Comparison of ENCODE assay signal across 1 cellular context in the genomic region with DNA sequence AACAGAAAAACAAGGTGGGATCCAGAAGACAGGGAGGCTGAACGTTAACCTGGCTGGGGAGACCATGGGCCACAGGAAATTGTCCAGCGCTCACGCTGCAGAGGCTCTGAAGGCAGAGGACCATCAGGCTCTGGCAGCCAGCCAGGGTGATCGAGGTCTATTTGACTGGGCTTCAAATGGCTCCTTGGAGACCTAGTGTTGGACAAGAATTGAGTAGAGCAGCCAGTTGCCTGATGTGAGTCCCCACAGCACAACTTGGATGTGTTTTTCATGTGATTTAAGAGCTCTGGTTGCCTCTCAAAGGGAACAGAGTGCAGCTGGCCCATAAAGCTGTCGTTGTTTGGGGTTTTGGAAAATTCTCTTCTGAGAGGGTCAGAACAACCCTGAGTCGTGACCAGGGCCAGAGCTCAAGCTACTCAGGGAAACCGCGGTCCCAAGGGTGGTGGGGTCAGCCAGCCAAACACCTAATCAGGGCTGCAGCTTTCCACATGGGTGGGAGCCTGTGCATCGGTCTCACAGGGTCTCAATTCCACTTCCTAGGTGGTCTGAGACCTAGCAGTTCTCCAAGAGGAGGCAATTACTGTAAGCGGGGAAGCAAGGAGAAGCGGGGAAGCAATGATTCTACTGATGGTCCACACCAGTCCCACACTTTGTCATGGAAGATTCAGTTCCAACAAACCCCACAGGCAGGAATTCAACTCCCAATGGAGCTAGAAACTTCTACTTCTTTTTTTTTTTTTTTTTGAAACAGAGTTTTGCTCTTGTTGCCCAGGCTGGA.
TF ChIP-seq lines count a peak whose summit lies in the region.

No MANE protein-coding gene starts in this region.

TF ChIP-seq in HepG2, 621 proteins besides CTCF, POLR2A, EP300 and RAD21 (continued from another document):
- TF ChIP-seq HOMEZ (CRISPR knock-in tag; IDR thresholded peaks at IDR 0.05; ENCODE audit: low read depth) (no peak), KDM2A (CRISPR knock-in tag; IDR thresholded peaks at IDR 0.05; ENCODE audit: borderline replicate concordance, low read depth) (no peak), ZFP36L2 (CRISPR knock-in tag; IDR thresholded peaks at IDR 0.05) (no peak)
